ENCODE assay signal across 24 cellular contexts in genomic region chr1:214520544-214521165, GRCh38. TPM values are rescaled to one million over a fixed set of nuclear protein-coding genes. Genes with fewer than 3 reads are reported as not detected.
DNase-seq lines count a peak whose midpoint lies in the region; ATAC-seq and TF ChIP-seq lines count a peak whose summit lies in the region.
"Had no signal": no experiment of that assay in that cellular context is flagged by ENCODE, and none has a peak within 500 bp of the region (broad histone marks: within the 10 kb centered on the region; RNA-seq: fewer than 3 reads in every experiment).

No MANE protein-coding gene starts in this region.

- TF ChIP-seq CTCF in MCF 10A (IDR thresholded peaks at IDR 0.05; ENCODE audit: unreplicated experiment) (no peak), breast epithelium (IDR thresholded peaks at IDR 0.05) (no peak), fibroblast of villous mesenchyme (IDR thresholded peaks at IDR 0.05; ENCODE audit: insufficient read depth, low read depth, low read length) (no peak), MM.1S (IDR thresholded peaks at IDR 0.05; ENCODE audit: low read length) (no peak)

- no peaks in the 10 kb centered on the region for H4K20me1 ChIP-seq in MM.1S (ENCODE audit: insufficient read depth, low read length)
- H4K20me1 ChIP-seq: BLaER1 treated with 17β-estradiol and CSF1 and Interleukin-3, amounts not matched to agents 10 nM and 100 nM had no signal

- no peaks in the 10 kb centered on the region for H3K27me3 Mint-ChIP-seq in MCF 10A (ENCODE audit: insufficient read depth, unreplicated experiment)
- peaks cover 4% of the 10 kb centered on the region for H3K27me3 Mint-ChIP-seq in activated naive CD8-positive, alpha-beta T cell treated with anti-CD3 and anti-CD28 coated beads for 36 hours
- H3K27me3 Mint-ChIP-seq: activated naive CD8-positive, alpha-beta T cell treated with anti-CD3 and anti-CD28 coated beads, Interleukin-2, amount 10 ng/mL, durations not matched to agents 7 days and 5 days had no signal

- POLR2A ChIA-PET in MCF 10A (lab: Yijun Ruan, JAX) = interaction anchor here (0.6 to 2.7 kb wide), 13 partner anchors 10 to 584 kb away, joined by 3 to 9 read pairs (median 3); no protein-coding TSS in a partner anchor

- no peak for DNase-seq in MCF 10A (ENCODE audit: unreplicated experiment)
- no peak for DNase-seq in breast epithelium (ENCODE audit: low spot score in 2 of 2)
- DNase-seq in NCI-H187 treated with DMSO at 0.1 percent for 48 hours (lab: John Stamatoyannopoulos, UW) = peak; percentile 29
- DNase-seq in fibroblast of villous mesenchyme (ENCODE audit: low read depth) = peak; percentile 26
- no peak for DNase-seq in activated naive CD8-positive, alpha-beta T cell treated with anti-CD3 and anti-CD28 coated beads for 36 hours
- DNase-seq in MM.1S = no peak
- no peak for DNase-seq in central memory CD4-positive, alpha-beta T cell
- DNase-seq: activated CD4-positive, alpha-beta T cell treated with anti-CD3 and anti-CD28 coated beads for 1 hour; activated CD8-positive, alpha-beta T cell treated with anti-CD3 and anti-CD28 coated beads, Interleukin-2, amount 10 ng/mL, durations not matched to agents 7 days and 5 days; activated effector memory CD4-positive, alpha-beta T cell treated with Interleukin-2 at 50 U/mL for 16 hours; activated naive CD8-positive, alpha-beta T cell treated with anti-CD3 and anti-CD28 coated beads, Interleukin-2, amount 10 ng/mL, durations not matched to agents 7 days and 5 days; activated T-cell treated with anti-CD3 and anti-CD28 coated beads for 4 hours; left cardiac atrium; mesendoderm; NCI-H1694; NCI-H446; NK-92 treated with Interleukin-12 subunit alpha and Interleukin-12 subunit beta, amount 100 ng/mL, for 24 hours; stimulated activated CD4-positive, alpha-beta T cell treated with anti-CD3 and anti-CD28 coated beads, Interleukin-2, amount 100 ng/mL, for 24 hours; substantia nigra; upper lobe of right lung had no signal

- no peak for ATAC-seq in HG03469 (IDR thresholded peaks at IDR 0.05; ENCODE audit: unreplicated experiment)
- ATAC-seq: activated CD8-positive, alpha-beta T cell treated with anti-CD3 and anti-CD28 coated beads, Interleukin-2, amount 10 ng/mL, durations not matched to agents 7 days and 5 days; left cardiac atrium; upper lobe of right lung had no signal

- H3K27ac Mint-ChIP-seq in MCF 10A (ENCODE audit: low read depth, unreplicated experiment) = peak overlapping the region; percentile 7
- H3K27ac Mint-ChIP-seq in activated naive CD8-positive, alpha-beta T cell treated with anti-CD3 and anti-CD28 coated beads for 36 hours = no peak overlapping the region
- H3K27ac Mint-ChIP-seq: activated CD8-positive, alpha-beta T cell treated with anti-CD3 and anti-CD28 coated beads, Interleukin-2, amount 10 ng/mL, durations not matched to agents 7 days and 5 days; activated naive CD8-positive, alpha-beta T cell treated with anti-CD3 and anti-CD28 coated beads, Interleukin-2, amount 10 ng/mL, durations not matched to agents 7 days and 5 days had no signal

- no peak overlapping the region for H2AFZ ChIP-seq in MM.1S (ENCODE audit: low read length)

- CTCF ChIA-PET in MCF 10A (lab: Yijun Ruan, JAX) = interaction anchor here (0.7 to 1.6 kb wide), 5 partner anchors 17 to 118 kb away, joined by 3 to 7 read pairs (median 3); no protein-coding TSS in a partner anchor

- H3K36me3 Mint-ChIP-seq in MCF 10A (ENCODE audit: insufficient read depth, unreplicated experiment) = peaks cover 27% of the 10 kb centered on the region
- H3K36me3 Mint-ChIP-seq in activated naive CD8-positive, alpha-beta T cell treated with anti-CD3 and anti-CD28 coated beads for 36 hours = no peaks in the 10 kb centered on the region
- H3K36me3 Mint-ChIP-seq: activated naive CD8-positive, alpha-beta T cell treated with anti-CD3 and anti-CD28 coated beads, Interleukin-2, amount 10 ng/mL, durations not matched to agents 7 days and 5 days had no signal

- TF ChIP-seq POLR2A in breast epithelium (IDR thresholded peaks at IDR 0.05) = no peak

- H3K27ac ChIP-seq in breast epithelium (no peak overlapping the region), MM.1S (ENCODE audit: low read length) (no peak overlapping the region)
- H3K27ac ChIP-seq: BLaER1 treated with 17β-estradiol and CSF1 and Interleukin-3, amounts not matched to agents 10 nM and 100 nM; SJSA1; skin epidermis; upper lobe of right lung had no signal

- no peak overlapping the region for H3K4me3 ChIP-seq in breast epithelium
- no peak overlapping the region for H3K4me3 ChIP-seq in fibroblast of villous mesenchyme (ENCODE audit: low read depth, low read length)
- no peak overlapping the region for H3K4me3 ChIP-seq in MM.1S (ENCODE audit: low read length)
- H3K4me3 ChIP-seq: BLaER1 treated with 17β-estradiol and CSF1 and Interleukin-3, amounts not matched to agents 10 nM and 100 nM; SJSA1; skin epidermis; upper lobe of right lung had no signal

- H3K27me3 ChIP-seq in breast epithelium = no peaks in the 10 kb centered on the region
- H3K27me3 ChIP-seq in MM.1S (replicated peaks; ENCODE audit: insufficient read depth, low read length) = no peaks in the 10 kb centered on the region
- H3K27me3 ChIP-seq: BLaER1 treated with 17β-estradiol and CSF1 and Interleukin-3, amounts not matched to agents 10 nM and 100 nM; SJSA1; upper lobe of right lung had no signal

- H3K9ac ChIP-seq in MM.1S (ENCODE audit: low read length) = no peak overlapping the region
- H3K9ac ChIP-seq: BLaER1 treated with 17β-estradiol and CSF1 and Interleukin-3, amounts not matched to agents 10 nM and 100 nM had no signal

- intact Hi-C loops in MCF 10A (cut with micrococcal nuclease) = no loop called here
- intact Hi-C loops in breast epithelium (cut with DNase I; ENCODE audit: low total_unique reads) = no loop called here

- no peaks in the 10 kb centered on the region for H3K9me2 ChIP-seq in MM.1S (replicated peaks; ENCODE audit: insufficient read depth, low read length)

- peaks cover 6% of the 10 kb centered on the region for H3F3A ChIP-seq in MM.1S (ENCODE audit: insufficient read depth, low read length)

- H3K4me2 ChIP-seq in MM.1S (ENCODE audit: low read depth, low read length) = no peak overlapping the region
- H3K4me2 ChIP-seq: BLaER1 treated with 17β-estradiol and CSF1 and Interleukin-3, amounts not matched to agents 10 nM and 100 nM had no signal

- no peaks in the 10 kb centered on the region for H3K4me1 ChIP-seq in breast epithelium
- H3K4me1 ChIP-seq in MM.1S (ENCODE audit: low read length) = peaks cover 8% of the 10 kb centered on the region

- no TSS peak for BruUV-seq in MCF 10A (replicated peaks; lab: Mats Ljungman, UMichigan)

- H3K36me3 ChIP-seq in breast epithelium (no peaks in the 10 kb centered on the region), MM.1S (replicated peaks; ENCODE audit: insufficient read depth, low read length) (no peaks in the 10 kb centered on the region)
- H3K36me3 ChIP-seq: BLaER1 treated with 17β-estradiol and CSF1 and Interleukin-3, amounts not matched to agents 10 nM and 100 nM; upper lobe of right lung had no signal

- H3K79me2 ChIP-seq in MM.1S (ENCODE audit: low read length) = no peaks in the 10 kb centered on the region

- no peak overlapping the region for H3K4me3 Mint-ChIP-seq in MCF 10A (ENCODE audit: unreplicated experiment)
- no peak overlapping the region for H3K4me3 Mint-ChIP-seq in activated naive CD8-positive, alpha-beta T cell treated with anti-CD3 and anti-CD28 coated beads for 36 hours
- H3K4me3 Mint-ChIP-seq: activated CD8-positive, alpha-beta T cell treated with anti-CD3 and anti-CD28 coated beads, Interleukin-2, amount 10 ng/mL, durations not matched to agents 7 days and 5 days; activated naive CD8-positive, alpha-beta T cell treated with anti-CD3 and anti-CD28 coated beads, Interleukin-2, amount 10 ng/mL, durations not matched to agents 7 days and 5 days had no signal

- H3K9me3 Mint-ChIP-seq in MCF 10A (ENCODE audit: unreplicated experiment) = no peaks in the 10 kb centered on the region
- H3K9me3 Mint-ChIP-seq in activated naive CD8-positive, alpha-beta T cell treated with anti-CD3 and anti-CD28 coated beads for 36 hours = no peaks in the 10 kb centered on the region
- H3K9me3 Mint-ChIP-seq: activated naive CD8-positive, alpha-beta T cell treated with anti-CD3 and anti-CD28 coated beads, Interleukin-2, amount 10 ng/mL, durations not matched to agents 7 days and 5 days had no signal

- H3K9me3 ChIP-seq in breast epithelium (no peaks in the 10 kb centered on the region), MM.1S (replicated peaks; ENCODE audit: insufficient read depth, low read length) (no peaks in the 10 kb centered on the region)
- H3K9me3 ChIP-seq: BLaER1 treated with 17β-estradiol and CSF1 and Interleukin-3, amounts not matched to agents 10 nM and 100 nM; SJSA1; upper lobe of right lung had no signal

- H3K4me1 Mint-ChIP-seq in MCF 10A (ENCODE audit: insufficient read depth, unreplicated experiment) = peaks cover 74% of the 10 kb centered on the region
- H3K4me1 Mint-ChIP-seq in activated naive CD8-positive, alpha-beta T cell treated with anti-CD3 and anti-CD28 coated beads for 36 hours = peaks cover 13% of the 10 kb centered on the region

RNA-seq across cellular contexts. Expression of gene PTPN14, which starts 30.7 kb away (rescaled TPM):
- total RNA-seq in MCF 10A (2022) = 240 and 243 TPM in 2 replicates
- total RNA-seq in breast epithelium = 10 to 100 TPM; 30.4 to 57.4 (median 49.5) TPM
- 77.3 and 104 TPM in 2 replicates for total RNA-seq in fibroblast of villous mesenchyme
- 1 to 10 TPM in 1 of 2 experiments, under 1 TPM in 1; 0.92 to 1.3 TPM for total RNA-seq in activated naive CD8-positive, alpha-beta T cell treated with anti-CD3 and anti-CD28 coated beads for 36 hours

Comparison
In these comparisons a context has a peak if more than half of its experiments do, and no peak if none do; other contexts are left out.
1. DNase-seq: peak in NCI-H187 treated with DMSO at 0.1 percent for 48 hours (single experiment) and fibroblast of villous mesenchyme (single experiment); none in MCF 10A (single experiment), breast epithelium (0 of 2), activated naive CD8-positive, alpha-beta T cell treated with anti-CD3 and anti-CD28 coated beads for 36 hours (single experiment), MM.1S (single experiment) and central memory CD4-positive, alpha-beta T cell (single experiment).
2. RNA of gene PTPN14, which starts 30.7 kb away (total RNA-seq): 240 to 243 TPM in MCF 10A, 77.3 to 104 TPM in fibroblast of villous mesenchyme and 30.4 to 57.4 TPM in breast epithelium; 0.92 to 1.3 TPM in activated naive CD8-positive, alpha-beta T cell treated with anti-CD3 and anti-CD28 coated beads for 36 hours; every median in the first group is over 10 times any median in the second.